1 cellular context compared by ENCODE assay signal in genomic region chr4:83486457-83487129, GRCh38.
TF ChIP-seq lines count a peak whose summit lies in the region.

No MANE protein-coding gene starts in this region.

TF ChIP-seq in K562, 482 proteins besides CTCF, POLR2A, EP300 and RAD21 (continued from another document and continues in another):
- TF ChIP-seq, protein P1, sequence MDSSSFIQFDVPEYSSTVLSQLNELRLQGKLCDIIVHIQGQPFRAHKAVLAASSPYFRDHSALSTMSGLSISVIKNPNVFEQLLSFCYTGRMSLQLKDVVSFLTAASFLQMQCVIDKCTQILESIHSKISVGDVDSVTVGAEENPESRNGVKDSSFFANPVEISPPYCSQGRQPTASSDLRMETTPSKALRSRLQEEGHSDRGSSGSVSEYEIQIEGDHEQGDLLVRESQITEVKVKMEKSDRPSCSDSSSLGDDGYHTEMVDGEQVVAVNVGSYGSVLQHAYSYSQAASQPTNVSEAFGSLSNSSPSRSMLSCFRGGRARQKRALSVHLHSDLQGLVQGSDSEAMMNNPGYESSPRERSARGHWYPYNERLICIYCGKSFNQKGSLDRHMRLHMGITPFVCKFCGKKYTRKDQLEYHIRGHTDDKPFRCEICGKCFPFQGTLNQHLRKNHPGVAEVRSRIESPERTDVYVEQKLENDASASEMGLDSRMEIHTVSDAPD (CRISPR knock-in tag; IDR thresholded peaks at IDR 0.05) = no peak
- TF ChIP-seq, protein P2, sequence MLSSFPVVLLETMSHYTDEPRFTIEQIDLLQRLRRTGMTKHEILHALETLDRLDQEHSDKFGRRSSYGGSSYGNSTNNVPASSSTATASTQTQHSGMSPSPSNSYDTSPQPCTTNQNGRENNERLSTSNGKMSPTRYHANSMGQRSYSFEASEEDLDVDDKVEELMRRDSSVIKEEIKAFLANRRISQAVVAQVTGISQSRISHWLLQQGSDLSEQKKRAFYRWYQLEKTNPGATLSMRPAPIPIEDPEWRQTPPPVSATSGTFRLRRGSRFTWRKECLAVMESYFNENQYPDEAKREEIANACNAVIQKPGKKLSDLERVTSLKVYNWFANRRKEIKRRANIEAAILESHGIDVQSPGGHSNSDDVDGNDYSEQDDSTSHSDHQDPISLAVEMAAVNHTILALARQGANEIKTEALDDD (IDR thresholded peaks at IDR 0.05) = no peak
- no peak for TF ChIP-seq FOXJ2 (tag; IDR thresholded peaks at IDR 0.05)
- TF ChIP-seq, protein P3, sequence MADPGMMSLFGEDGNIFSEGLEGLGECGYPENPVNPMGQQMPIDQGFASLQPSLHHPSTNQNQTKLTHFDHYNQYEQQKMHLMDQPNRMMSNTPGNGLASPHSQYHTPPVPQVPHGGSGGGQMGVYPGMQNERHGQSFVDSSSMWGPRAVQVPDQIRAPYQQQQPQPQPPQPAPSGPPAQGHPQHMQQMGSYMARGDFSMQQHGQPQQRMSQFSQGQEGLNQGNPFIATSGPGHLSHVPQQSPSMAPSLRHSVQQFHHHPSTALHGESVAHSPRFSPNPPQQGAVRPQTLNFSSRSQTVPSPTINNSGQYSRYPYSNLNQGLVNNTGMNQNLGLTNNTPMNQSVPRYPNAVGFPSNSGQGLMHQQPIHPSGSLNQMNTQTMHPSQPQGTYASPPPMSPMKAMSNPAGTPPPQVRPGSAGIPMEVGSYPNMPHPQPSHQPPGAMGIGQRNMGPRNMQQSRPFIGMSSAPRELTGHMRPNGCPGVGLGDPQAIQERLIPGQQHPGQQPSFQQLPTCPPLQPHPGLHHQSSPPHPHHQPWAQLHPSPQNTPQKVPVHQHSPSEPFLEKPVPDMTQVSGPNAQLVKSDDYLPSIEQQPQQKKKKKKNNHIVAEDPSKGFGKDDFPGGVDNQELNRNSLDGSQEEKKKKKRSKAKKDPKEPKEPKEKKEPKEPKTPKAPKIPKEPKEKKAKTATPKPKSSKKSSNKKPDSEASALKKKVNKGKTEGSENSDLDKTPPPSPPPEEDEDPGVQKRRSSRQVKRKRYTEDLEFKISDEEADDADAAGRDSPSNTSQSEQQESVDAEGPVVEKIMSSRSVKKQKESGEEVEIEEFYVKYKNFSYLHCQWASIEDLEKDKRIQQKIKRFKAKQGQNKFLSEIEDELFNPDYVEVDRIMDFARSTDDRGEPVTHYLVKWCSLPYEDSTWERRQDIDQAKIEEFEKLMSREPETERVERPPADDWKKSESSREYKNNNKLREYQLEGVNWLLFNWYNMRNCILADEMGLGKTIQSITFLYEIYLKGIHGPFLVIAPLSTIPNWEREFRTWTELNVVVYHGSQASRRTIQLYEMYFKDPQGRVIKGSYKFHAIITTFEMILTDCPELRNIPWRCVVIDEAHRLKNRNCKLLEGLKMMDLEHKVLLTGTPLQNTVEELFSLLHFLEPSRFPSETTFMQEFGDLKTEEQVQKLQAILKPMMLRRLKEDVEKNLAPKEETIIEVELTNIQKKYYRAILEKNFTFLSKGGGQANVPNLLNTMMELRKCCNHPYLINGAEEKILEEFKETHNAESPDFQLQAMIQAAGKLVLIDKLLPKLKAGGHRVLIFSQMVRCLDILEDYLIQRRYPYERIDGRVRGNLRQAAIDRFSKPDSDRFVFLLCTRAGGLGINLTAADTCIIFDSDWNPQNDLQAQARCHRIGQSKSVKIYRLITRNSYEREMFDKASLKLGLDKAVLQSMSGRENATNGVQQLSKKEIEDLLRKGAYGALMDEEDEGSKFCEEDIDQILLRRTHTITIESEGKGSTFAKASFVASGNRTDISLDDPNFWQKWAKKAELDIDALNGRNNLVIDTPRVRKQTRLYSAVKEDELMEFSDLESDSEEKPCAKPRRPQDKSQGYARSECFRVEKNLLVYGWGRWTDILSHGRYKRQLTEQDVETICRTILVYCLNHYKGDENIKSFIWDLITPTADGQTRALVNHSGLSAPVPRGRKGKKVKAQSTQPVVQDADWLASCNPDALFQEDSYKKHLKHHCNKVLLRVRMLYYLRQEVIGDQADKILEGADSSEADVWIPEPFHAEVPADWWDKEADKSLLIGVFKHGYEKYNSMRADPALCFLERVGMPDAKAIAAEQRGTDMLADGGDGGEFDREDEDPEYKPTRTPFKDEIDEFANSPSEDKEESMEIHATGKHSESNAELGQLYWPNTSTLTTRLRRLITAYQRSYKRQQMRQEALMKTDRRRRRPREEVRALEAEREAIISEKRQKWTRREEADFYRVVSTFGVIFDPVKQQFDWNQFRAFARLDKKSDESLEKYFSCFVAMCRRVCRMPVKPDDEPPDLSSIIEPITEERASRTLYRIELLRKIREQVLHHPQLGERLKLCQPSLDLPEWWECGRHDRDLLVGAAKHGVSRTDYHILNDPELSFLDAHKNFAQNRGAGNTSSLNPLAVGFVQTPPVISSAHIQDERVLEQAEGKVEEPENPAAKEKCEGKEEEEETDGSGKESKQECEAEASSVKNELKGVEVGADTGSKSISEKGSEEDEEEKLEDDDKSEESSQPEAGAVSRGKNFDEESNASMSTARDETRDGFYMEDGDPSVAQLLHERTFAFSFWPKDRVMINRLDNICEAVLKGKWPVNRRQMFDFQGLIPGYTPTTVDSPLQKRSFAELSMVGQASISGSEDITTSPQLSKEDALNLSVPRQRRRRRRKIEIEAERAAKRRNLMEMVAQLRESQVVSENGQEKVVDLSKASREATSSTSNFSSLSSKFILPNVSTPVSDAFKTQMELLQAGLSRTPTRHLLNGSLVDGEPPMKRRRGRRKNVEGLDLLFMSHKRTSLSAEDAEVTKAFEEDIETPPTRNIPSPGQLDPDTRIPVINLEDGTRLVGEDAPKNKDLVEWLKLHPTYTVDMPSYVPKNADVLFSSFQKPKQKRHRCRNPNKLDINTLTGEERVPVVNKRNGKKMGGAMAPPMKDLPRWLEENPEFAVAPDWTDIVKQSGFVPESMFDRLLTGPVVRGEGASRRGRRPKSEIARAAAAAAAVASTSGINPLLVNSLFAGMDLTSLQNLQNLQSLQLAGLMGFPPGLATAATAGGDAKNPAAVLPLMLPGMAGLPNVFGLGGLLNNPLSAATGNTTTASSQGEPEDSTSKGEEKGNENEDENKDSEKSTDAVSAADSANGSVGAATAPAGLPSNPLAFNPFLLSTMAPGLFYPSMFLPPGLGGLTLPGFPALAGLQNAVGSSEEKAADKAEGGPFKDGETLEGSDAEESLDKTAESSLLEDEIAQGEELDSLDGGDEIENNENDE (IDR thresholded peaks at IDR 0.05; ENCODE audit: low read depth, low read length) = no peak
- no peak for TF ChIP-seq ZNF561 (CRISPR knock-in tag; conservative IDR thresholded peaks at IDR 0.05)
- TF ChIP-seq, protein P4, sequence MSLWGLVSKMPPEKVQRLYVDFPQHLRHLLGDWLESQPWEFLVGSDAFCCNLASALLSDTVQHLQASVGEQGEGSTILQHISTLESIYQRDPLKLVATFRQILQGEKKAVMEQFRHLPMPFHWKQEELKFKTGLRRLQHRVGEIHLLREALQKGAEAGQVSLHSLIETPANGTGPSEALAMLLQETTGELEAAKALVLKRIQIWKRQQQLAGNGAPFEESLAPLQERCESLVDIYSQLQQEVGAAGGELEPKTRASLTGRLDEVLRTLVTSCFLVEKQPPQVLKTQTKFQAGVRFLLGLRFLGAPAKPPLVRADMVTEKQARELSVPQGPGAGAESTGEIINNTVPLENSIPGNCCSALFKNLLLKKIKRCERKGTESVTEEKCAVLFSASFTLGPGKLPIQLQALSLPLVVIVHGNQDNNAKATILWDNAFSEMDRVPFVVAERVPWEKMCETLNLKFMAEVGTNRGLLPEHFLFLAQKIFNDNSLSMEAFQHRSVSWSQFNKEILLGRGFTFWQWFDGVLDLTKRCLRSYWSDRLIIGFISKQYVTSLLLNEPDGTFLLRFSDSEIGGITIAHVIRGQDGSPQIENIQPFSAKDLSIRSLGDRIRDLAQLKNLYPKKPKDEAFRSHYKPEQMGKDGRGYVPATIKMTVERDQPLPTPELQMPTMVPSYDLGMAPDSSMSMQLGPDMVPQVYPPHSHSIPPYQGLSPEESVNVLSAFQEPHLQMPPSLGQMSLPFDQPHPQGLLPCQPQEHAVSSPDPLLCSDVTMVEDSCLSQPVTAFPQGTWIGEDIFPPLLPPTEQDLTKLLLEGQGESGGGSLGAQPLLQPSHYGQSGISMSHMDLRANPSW (CRISPR knock-in tag; IDR thresholded peaks at IDR 0.05) = no peak
- TF ChIP-seq ARNT (IDR thresholded peaks at IDR 0.05) = no peak
- TF ChIP-seq LCOR (CRISPR knock-in tag; IDR thresholded peaks at IDR 0.05) = no peak
- no peak for TF ChIP-seq MTA1 (IDR thresholded peaks at IDR 0.05; ENCODE audit: borderline replicate concordance)
- TF ChIP-seq CEBPG (CRISPR knock-in tag; IDR thresholded peaks at IDR 0.05) = peak; percentile 55; the same call in 1 of the 2 replicates
- peak; percentile 53 to 86; a peak in 3 of 4 replicates for TF ChIP-seq CEBPG (tag; conservative IDR thresholded peaks at IDR 0.05 in 1 of 2, IDR thresholded peaks at IDR 0.05 in 1 of 2)
- TF ChIP-seq, protein P5, sequence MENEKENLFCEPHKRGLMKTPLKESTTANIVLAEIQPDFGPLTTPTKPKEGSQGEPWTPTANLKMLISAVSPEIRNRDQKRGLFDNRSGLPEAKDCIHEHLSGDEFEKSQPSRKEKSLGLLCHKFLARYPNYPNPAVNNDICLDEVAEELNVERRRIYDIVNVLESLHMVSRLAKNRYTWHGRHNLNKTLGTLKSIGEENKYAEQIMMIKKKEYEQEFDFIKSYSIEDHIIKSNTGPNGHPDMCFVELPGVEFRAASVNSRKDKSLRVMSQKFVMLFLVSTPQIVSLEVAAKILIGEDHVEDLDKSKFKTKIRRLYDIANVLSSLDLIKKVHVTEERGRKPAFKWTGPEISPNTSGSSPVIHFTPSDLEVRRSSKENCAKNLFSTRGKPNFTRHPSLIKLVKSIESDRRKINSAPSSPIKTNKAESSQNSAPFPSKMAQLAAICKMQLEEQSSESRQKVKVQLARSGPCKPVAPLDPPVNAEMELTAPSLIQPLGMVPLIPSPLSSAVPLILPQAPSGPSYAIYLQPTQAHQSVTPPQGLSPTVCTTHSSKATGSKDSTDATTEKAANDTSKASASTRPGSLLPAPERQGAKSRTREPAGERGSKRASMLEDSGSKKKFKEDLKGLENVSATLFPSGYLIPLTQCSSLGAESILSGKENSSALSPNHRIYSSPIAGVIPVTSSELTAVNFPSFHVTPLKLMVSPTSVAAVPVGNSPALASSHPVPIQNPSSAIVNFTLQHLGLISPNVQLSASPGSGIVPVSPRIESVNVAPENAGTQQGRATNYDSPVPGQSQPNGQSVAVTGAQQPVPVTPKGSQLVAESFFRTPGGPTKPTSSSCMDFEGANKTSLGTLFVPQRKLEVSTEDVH (IDR thresholded peaks at IDR 0.05; ENCODE audit: low read depth, partially characterized antibody) = no peak
- no peak for TF ChIP-seq ILF3 (IDR thresholded peaks at IDR 0.05; ENCODE audit: borderline replicate concordance)
- no peak for TF ChIP-seq ZNF699 (CRISPR knock-in tag; IDR thresholded peaks at IDR 0.05; ENCODE audit: insufficient replicate concordance)
- no peak for TF ChIP-seq ELF4 (CRISPR knock-in tag; IDR thresholded peaks at IDR 0.05)
- peak in 1 of 2 experiments; percentile 69; a peak in 3 of 4 replicates for TF ChIP-seq TRIM24 (IDR thresholded peaks at IDR 0.05)
- TF ChIP-seq, protein P6, sequence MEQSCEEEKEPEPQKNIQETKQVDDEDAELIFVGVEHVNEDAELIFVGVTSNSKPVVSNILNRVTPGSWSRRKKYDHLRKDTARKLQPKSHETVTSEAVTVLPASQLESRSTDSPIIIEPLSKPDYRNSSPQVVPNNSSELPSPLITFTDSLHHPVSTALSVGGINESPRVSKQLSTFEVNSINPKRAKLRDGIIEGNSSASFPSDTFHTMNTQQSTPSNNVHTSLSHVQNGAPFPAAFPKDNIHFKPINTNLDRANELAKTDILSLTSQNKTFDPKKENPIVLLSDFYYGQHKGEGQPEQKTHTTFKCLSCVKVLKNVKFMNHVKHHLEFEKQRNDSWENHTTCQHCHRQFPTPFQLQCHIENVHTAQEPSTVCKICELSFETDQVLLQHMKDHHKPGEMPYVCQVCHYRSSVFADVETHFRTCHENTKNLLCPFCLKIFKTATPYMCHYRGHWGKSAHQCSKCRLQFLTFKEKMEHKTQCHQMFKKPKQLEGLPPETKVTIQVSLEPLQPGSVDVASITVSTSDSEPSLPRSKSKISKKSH (CRISPR knock-in tag; IDR thresholded peaks at IDR 0.05) = no peak
- TF ChIP-seq MITF (IDR thresholded peaks at IDR 0.05) = no peak
- peak; percentile 30; the same call in 1 of the 2 replicates for TF ChIP-seq EP400 (IDR thresholded peaks at IDR 0.05)
- no peak for TF ChIP-seq ZNF41 (CRISPR knock-in tag; conservative IDR thresholded peaks at IDR 0.05)
- no peak for TF ChIP-seq ZNF232 (CRISPR knock-in tag; IDR thresholded peaks at IDR 0.05)
- TF ChIP-seq, protein P7, sequence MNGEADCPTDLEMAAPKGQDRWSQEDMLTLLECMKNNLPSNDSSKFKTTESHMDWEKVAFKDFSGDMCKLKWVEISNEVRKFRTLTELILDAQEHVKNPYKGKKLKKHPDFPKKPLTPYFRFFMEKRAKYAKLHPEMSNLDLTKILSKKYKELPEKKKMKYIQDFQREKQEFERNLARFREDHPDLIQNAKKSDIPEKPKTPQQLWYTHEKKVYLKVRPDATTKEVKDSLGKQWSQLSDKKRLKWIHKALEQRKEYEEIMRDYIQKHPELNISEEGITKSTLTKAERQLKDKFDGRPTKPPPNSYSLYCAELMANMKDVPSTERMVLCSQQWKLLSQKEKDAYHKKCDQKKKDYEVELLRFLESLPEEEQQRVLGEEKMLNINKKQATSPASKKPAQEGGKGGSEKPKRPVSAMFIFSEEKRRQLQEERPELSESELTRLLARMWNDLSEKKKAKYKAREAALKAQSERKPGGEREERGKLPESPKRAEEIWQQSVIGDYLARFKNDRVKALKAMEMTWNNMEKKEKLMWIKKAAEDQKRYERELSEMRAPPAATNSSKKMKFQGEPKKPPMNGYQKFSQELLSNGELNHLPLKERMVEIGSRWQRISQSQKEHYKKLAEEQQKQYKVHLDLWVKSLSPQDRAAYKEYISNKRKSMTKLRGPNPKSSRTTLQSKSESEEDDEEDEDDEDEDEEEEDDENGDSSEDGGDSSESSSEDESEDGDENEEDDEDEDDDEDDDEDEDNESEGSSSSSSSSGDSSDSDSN (IDR thresholded peaks at IDR 0.05; ENCODE audit: borderline replicate concordance in 1 of 2, low read depth in 2 of 2, low read length in 2 of 2) = no peak
- TF ChIP-seq NFXL1 (CRISPR knock-in tag; IDR thresholded peaks at IDR 0.05) = no peak
- no peak for TF ChIP-seq NR2C2 (CRISPR knock-in tag; IDR thresholded peaks at IDR 0.05)
- TF ChIP-seq NR2C2 (tag; IDR thresholded peaks at IDR 0.05) = no peak
- no peak for TF ChIP-seq MEF2A (IDR thresholded peaks at IDR 0.05; ENCODE audit: control insufficient read depth, low read depth, low read length)
- TF ChIP-seq, protein P8, sequence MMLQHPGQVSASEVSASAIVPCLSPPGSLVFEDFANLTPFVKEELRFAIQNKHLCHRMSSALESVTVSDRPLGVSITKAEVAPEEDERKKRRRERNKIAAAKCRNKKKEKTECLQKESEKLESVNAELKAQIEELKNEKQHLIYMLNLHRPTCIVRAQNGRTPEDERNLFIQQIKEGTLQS (IDR thresholded peaks at IDR 0.05) = peak; percentile 84
- TF ChIP-seq, protein P8 (CRISPR knock-in tag; conservative IDR thresholded peaks at IDR 0.05) = no peak
- TF ChIP-seq RBM34 (IDR thresholded peaks at IDR 0.05; ENCODE audit: borderline replicate concordance, insufficient read depth, low read length) = no peak
- TF ChIP-seq EGR1 (conservative IDR thresholded peaks at IDR 0.05) = no peak
